ENCODE assay signal across 9 cellular contexts in genomic region chr19:40217921-40218890, GRCh38. TPM values are rescaled to one million over a fixed set of nuclear protein-coding genes. Genes with fewer than 3 reads are reported as not detected.
DNase-seq lines count a peak whose midpoint lies in the region; ATAC-seq lines count a peak whose summit lies in the region.
"Had no signal": no experiment of that assay in that cellular context is flagged by ENCODE, and none has a peak within 500 bp of the region (broad histone marks: within the 10 kb centered on the region; RNA-seq: fewer than 3 reads in every experiment).

Gene TTC9B (minus strand): TSS chr19:40218384. CDS start chr19:40218381, 3 bp downstream.

- ATAC-seq in GM19455 (IDR thresholded peaks at IDR 0.05; ENCODE audit: unreplicated experiment) (no peak), GM18907 (IDR thresholded peaks at IDR 0.05; ENCODE audit: unreplicated experiment) (no peak), HG02678 (IDR thresholded peaks at IDR 0.05; ENCODE audit: unreplicated experiment) (no peak)

- no peak within 1 kb of the TSS for H3K27ac ChIP-seq in temporal lobe (ENCODE audit: low read depth, low read length)
- H3K27ac ChIP-seq: skin epidermis had no signal

- DNase-seq in Ammon's horn (ENCODE audit: low spot score) (peak; percentile 48), iris pigment epithelial cell (ENCODE audit: low read depth) (peak; percentile 13)
- DNase-seq in Jurkat, Clone E6-1 (ENCODE audit: low read depth, low spot score), result peak; percentile 38
- peak; percentile 80 for DNase-seq in activated effector memory CD4-positive, alpha-beta T cell treated with anti-CD3 and anti-CD28 coated beads, Interleukin-2, amount 50 U/mL, for 16 hours

- H3K4me3 ChIP-seq in Jurkat, Clone E6-1 (ENCODE audit: low read length), result no peak within 1 kb of the TSS

RNA-seq across cellular contexts. Expression of gene TTC9B, which starts in this region (rescaled TPM):
- polyA plus RNA-seq in Jurkat, Clone E6-1 (2012; ENCODE audit: insufficient read depth, insufficient read length), result not detected
- total RNA-seq in temporal lobe, result 32.0 TPM

Comparison
In these comparisons a context has a peak if more than half of its experiments do, and no peak if none do; other contexts are left out.
1. DNase-seq: peak in every context shown above with its lines; median percentile 80 in activated effector memory CD4-positive, alpha-beta T cell treated with anti-CD3 and anti-CD28 coated beads, Interleukin-2, amount 50 U/mL, for 16 hours; 48 in Ammon's horn; 38 in Jurkat, Clone E6-1; 13 in iris pigment epithelial cell.